In the genomic region with DNA sequence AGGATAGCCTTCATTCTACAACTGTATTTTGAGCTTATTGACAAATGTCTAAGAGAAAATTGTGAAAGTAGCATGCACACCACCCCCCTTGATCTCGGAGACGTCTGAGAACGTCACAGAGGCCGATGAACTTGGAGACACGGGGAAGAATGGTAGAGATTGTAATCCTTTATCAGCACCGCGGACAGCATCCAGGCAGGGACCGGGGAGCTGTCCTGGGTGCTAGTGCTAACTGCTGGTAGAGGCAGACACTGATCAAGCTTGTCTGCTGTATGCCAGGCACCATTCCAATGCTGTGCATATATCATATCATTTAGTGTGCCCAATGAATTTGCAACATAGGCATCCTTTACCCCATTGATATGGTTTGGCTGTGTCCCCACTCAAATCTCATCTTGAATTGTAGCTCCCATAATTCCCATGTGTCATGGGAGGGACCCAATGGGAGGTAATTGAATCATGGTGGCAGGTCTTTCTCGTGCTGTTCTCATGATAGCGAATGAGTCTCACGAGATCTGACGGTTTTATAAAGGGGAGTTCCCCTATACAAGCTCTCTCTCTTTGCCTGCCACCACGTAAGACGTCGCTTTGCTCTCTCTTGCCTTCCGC, we compare ENCODE assay signal across 8 cellular contexts.
DNase-seq lines count a peak whose midpoint lies in the region; ATAC-seq and TF ChIP-seq lines count a peak whose summit lies in the region.

No MANE protein-coding gene starts in this region.

- H3K4me1 Mint-ChIP-seq in stimulated activated effector memory CD8-positive, alpha-beta T cell treated with anti-CD3 and anti-CD28 coated beads, Interleukin-12 subunit alpha, Interleukin-12 subunit beta, amount 100 ng/mL, for 72 hours = no peaks in the 10 kb centered on the region
- no peaks in the 10 kb centered on the region for H3K4me1 Mint-ChIP-seq in CD14-positive monocyte

- H3K4me3 Mint-ChIP-seq in stimulated activated effector memory CD8-positive, alpha-beta T cell treated with anti-CD3 and anti-CD28 coated beads, Interleukin-12 subunit alpha, Interleukin-12 subunit beta, amount 100 ng/mL, for 72 hours = no peak overlapping the region
- no peak overlapping the region for H3K4me3 Mint-ChIP-seq in CD14-positive monocyte

- TF ChIP-seq CTCF in astrocyte of the spinal cord (IDR thresholded peaks at IDR 0.05; ENCODE audit: low read depth, low read length) = no peak
- TF ChIP-seq CTCF in kidney epithelial cell (IDR thresholded peaks at IDR 0.05; ENCODE audit: insufficient read depth, low read length, poor library complexity, severe bottlenecking) = no peak
- TF ChIP-seq CTCF in CD14-positive monocyte (IDR thresholded peaks at IDR 0.05) = no peak

- DNase-seq in GM19238 (ENCODE audit: insufficient read length, low spot score) (peak; percentile 39), OCI-M2 (lab: John Stamatoyannopoulos, UW; ENCODE audit: unreplicated experiment) (peak; percentile 4), astrocyte of the spinal cord (ENCODE audit: low read depth, low spot score) (peak; percentile 70), kidney epithelial cell (ENCODE audit: low read depth) (peak; percentile 9), CD14-positive monocyte (ENCODE audit: low spot score) (no peak)
- peak; percentile 33 to 63 for DNase-seq in stimulated activated effector memory CD8-positive, alpha-beta T cell treated with anti-CD3 and anti-CD28 coated beads, Interleukin-12 subunit alpha, Interleukin-12 subunit beta, amount 100 ng/mL, for 72 hours (ENCODE audit: low spot score in 2 of 2)

- peaks cover 4% of the 10 kb centered on the region for H3K27me3 ChIP-seq in kidney epithelial cell (ENCODE audit: control insufficient read depth, insufficient read depth, low read length)

- H3K9me3 Mint-ChIP-seq in stimulated activated effector memory CD8-positive, alpha-beta T cell treated with anti-CD3 and anti-CD28 coated beads, Interleukin-12 subunit alpha, Interleukin-12 subunit beta, amount 100 ng/mL, for 72 hours = no peaks in the 10 kb centered on the region
- H3K9me3 Mint-ChIP-seq in CD14-positive monocyte = peaks cover 0 to 2% (median 0%) of the 10 kb centered on the region in 7 donors

- H3K27me3 Mint-ChIP-seq in CD14-positive monocyte (ENCODE audit: low read depth in 3 of 3) = peaks cover 10 to 18% (median 11%) of the 10 kb centered on the region in 3 donors

- no peak overlapping the region for H3K27ac Mint-ChIP-seq in stimulated activated effector memory CD8-positive, alpha-beta T cell treated with anti-CD3 and anti-CD28 coated beads, Interleukin-12 subunit alpha, Interleukin-12 subunit beta, amount 100 ng/mL, for 72 hours
- H3K27ac Mint-ChIP-seq in CD14-positive monocyte = no peak overlapping the region

- no peak for ATAC-seq in stimulated activated effector memory CD8-positive, alpha-beta T cell treated with anti-CD3 and anti-CD28 coated beads, Interleukin-12 subunit alpha, Interleukin-12 subunit beta, amount 100 ng/mL, for 72 hours
- ATAC-seq in GM21515 (IDR thresholded peaks at IDR 0.05; ENCODE audit: unreplicated experiment) = no peak
- ATAC-seq in HG02884 (IDR thresholded peaks at IDR 0.05; ENCODE audit: unreplicated experiment) = no peak

- H3K4me3 ChIP-seq in astrocyte of the spinal cord (ENCODE audit: low read depth, low read length) (no peak overlapping the region), kidney epithelial cell (ENCODE audit: low read depth, low read length) (no peak overlapping the region)

- no peaks in the 10 kb centered on the region for H3K36me3 Mint-ChIP-seq in stimulated activated effector memory CD8-positive, alpha-beta T cell treated with anti-CD3 and anti-CD28 coated beads, Interleukin-12 subunit alpha, Interleukin-12 subunit beta, amount 100 ng/mL, for 72 hours
- no peaks in the 10 kb centered on the region for H3K36me3 Mint-ChIP-seq in CD14-positive monocyte

- in situ Hi-C loops in astrocyte of the spinal cord (cut with HindIII; ENCODE audit: low sequenced_read_pairs) = no loop called here

- intact Hi-C loops in CD14-positive monocyte (cut with micrococcal nuclease) = no loop called here

- no peaks in the 10 kb centered on the region for H3K36me3 ChIP-seq in kidney epithelial cell (ENCODE audit: control insufficient read depth, insufficient read depth, low read length)
